9 cellular contexts compared by ENCODE assay signal in the genomic region with DNA sequence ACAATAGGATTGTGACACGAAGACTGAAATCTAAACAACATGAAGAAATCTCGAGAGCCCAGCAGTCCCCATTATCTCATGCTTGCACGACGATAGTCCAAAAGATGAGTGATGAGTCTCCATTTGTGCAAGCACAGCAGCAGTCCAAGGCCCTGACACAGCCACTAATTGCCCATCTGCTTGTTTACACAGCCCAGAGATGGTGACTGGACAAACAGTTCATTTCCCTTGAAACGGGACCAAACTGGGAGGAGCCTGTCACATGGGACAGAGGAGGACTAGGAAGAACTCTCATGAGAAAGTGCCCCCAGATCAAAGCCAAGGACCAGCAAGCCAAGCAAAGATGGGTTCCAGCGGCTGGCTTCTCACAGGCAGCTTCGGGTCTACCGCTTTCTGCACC.
DNase-seq lines count a peak whose midpoint lies in the region; ATAC-seq and TF ChIP-seq lines count a peak whose summit lies in the region.
"Had no signal": no experiment of that assay in that cellular context is flagged by ENCODE, and none has a peak within 500 bp of the region (broad histone marks: within the 10 kb centered on the region; RNA-seq: fewer than 3 reads in every experiment).

No MANE protein-coding gene starts in this region.

- H3K4me1 Mint-ChIP-seq in CD8-positive, alpha-beta T cell (ENCODE audit: low read depth): no peaks in the 10 kb centered on the region

- no peak overlapping the region for H3K4me3 Mint-ChIP-seq in CD8-positive, alpha-beta T cell

- POLR2A ChIA-PET in CD8-positive, alpha-beta T cell (lab: Charles Lee): no interaction called here
- POLR2A ChIA-PET in PC-9 (lab: Charles Lee; ENCODE audit: unreplicated experiment): interaction anchor here (0.5 to 0.7 kb wide), 2 partner anchors 108 to 151 kb away, joined by 3 read pairs; no protein-coding TSS in a partner anchor

- intact Hi-C loops in CD8-positive, alpha-beta T cell (cut with DNase I, micrococcal nuclease): no loop called here
- intact Hi-C loops in PC-9 (cut with micrococcal nuclease; ENCODE audit: unreplicated experiment): no loop called here

- H3K9me3 ChIP-seq in smooth muscle cell (replicated peaks; ENCODE audit: low read depth): no peaks in the 10 kb centered on the region
- no peaks in the 10 kb centered on the region for H3K9me3 ChIP-seq in CD8-positive, alpha-beta T cell (ENCODE audit: low read length)
- no peaks in the 10 kb centered on the region for H3K9me3 ChIP-seq in PC-9 (ENCODE audit: insufficient read depth, low read depth)
- H3K9me3 ChIP-seq: ascending aorta had no signal

- H3K4me2 ChIP-seq in smooth muscle cell (peak overlapping the region; percentile 72), PC-9 (no peak overlapping the region)

- H4K20me1 ChIP-seq in smooth muscle cell (ENCODE audit: low read depth) (no peaks in the 10 kb centered on the region), PC-9 (ENCODE audit: insufficient read depth) (no peaks in the 10 kb centered on the region)

- no peaks in the 10 kb centered on the region for H3K36me3 Mint-ChIP-seq in CD8-positive, alpha-beta T cell

- no peaks in the 10 kb centered on the region for H3K36me3 ChIP-seq in smooth muscle cell (ENCODE audit: low read depth)
- H3K36me3 ChIP-seq in CD8-positive, alpha-beta T cell (ENCODE audit: insufficient read depth, low read length): no peaks in the 10 kb centered on the region
- no peaks in the 10 kb centered on the region for H3K36me3 ChIP-seq in PC-9 (ENCODE audit: low read depth)
- H3K36me3 ChIP-seq: ascending aorta had no signal

- H2AFZ ChIP-seq in smooth muscle cell (ENCODE audit: low read depth) (no peak overlapping the region), PC-9 (no peak overlapping the region)

- H3K27ac ChIP-seq in smooth muscle cell (ENCODE audit: low read depth) (peak overlapping the region; percentile 70), PC-9 (no peak overlapping the region)
- no peak overlapping the region for H3K27ac ChIP-seq in CD8-positive, alpha-beta T cell (ENCODE audit: low read depth, low read length)
- H3K27ac ChIP-seq: ascending aorta had no signal

- H3F3A ChIP-seq in smooth muscle cell (ENCODE audit: low read depth) (peaks cover 21% of the 10 kb centered on the region), PC-9 (ENCODE audit: insufficient read depth, low read depth) (no peaks in the 10 kb centered on the region)

- no TSS peak for BruUV-seq in PC-9 (replicated peaks; lab: Mats Ljungman, UMichigan)

- peak; percentile 98 for DNase-seq in HCEC 1CT
- peak; percentile 84 to 89 for DNase-seq in SHP77 (lab: John Stamatoyannopoulos, UW)
- peak; percentile 50 for DNase-seq in glomerular visceral epithelial cell (ENCODE audit: extremely low spot score)
- DNase-seq in smooth muscle cell (lab: John Stamatoyannopoulos, UW; ENCODE audit: unreplicated experiment): no peak
- DNase-seq in CD8-positive, alpha-beta T cell: no peak
- DNase-seq in PC-9: no peak

- H3K27me3 Mint-ChIP-seq in CD8-positive, alpha-beta T cell (ENCODE audit: low read depth): peaks cover 10% of the 10 kb centered on the region

- no peaks in the 10 kb centered on the region for H3K9me3 Mint-ChIP-seq in CD8-positive, alpha-beta T cell

- CTCF ChIA-PET in CD8-positive, alpha-beta T cell (lab: Charles Lee): interaction anchor here (0.8 kb wide), 1 partner anchor 23 kb away, joined by 3 read pairs; no protein-coding TSS in a partner anchor
- CTCF ChIA-PET in PC-9 (lab: Charles Lee): no interaction called here

- H3K9me2 ChIP-seq in PC-9 (ENCODE audit: insufficient read depth): no peaks in the 10 kb centered on the region

- H3K4me1 ChIP-seq in smooth muscle cell (ENCODE audit: low read depth) (peaks cover 14% of the 10 kb centered on the region), PC-9 (replicated peaks; ENCODE audit: insufficient read depth) (no peaks in the 10 kb centered on the region)
- no peaks in the 10 kb centered on the region for H3K4me1 ChIP-seq in CD8-positive, alpha-beta T cell (ENCODE audit: insufficient read depth, low read length)
- H3K4me1 ChIP-seq: ascending aorta had no signal

- H3K79me2 ChIP-seq in smooth muscle cell (ENCODE audit: low read depth): no peaks in the 10 kb centered on the region
- H3K79me2 ChIP-seq in PC-9 (ENCODE audit: low read depth): no peaks in the 10 kb centered on the region

- no peak overlapping the region for H3K27ac Mint-ChIP-seq in CD8-positive, alpha-beta T cell

- H3K4me3 ChIP-seq in smooth muscle cell (no peak overlapping the region), PC-9 (no peak overlapping the region)
- no peak overlapping the region for H3K4me3 ChIP-seq in CD8-positive, alpha-beta T cell (ENCODE audit: low read depth, low read length)
- H3K4me3 ChIP-seq: ascending aorta had no signal

- TF ChIP-seq CTCF in smooth muscle cell (IDR thresholded peaks at IDR 0.05; ENCODE audit: borderline replicate concordance, insufficient read depth, poor library complexity, severe bottlenecking) (no peak), PC-9 (conservative IDR thresholded peaks at IDR 0.05) (no peak)
- TF ChIP-seq CTCF in CD8-positive, alpha-beta T cell (IDR thresholded peaks at IDR 0.05): no peak

- H3K27me3 ChIP-seq in smooth muscle cell (ENCODE audit: low read depth) (no peaks in the 10 kb centered on the region), PC-9 (ENCODE audit: insufficient read depth, low read depth) (no peaks in the 10 kb centered on the region)
- no peaks in the 10 kb centered on the region for H3K27me3 ChIP-seq in CD8-positive, alpha-beta T cell (ENCODE audit: insufficient read depth, low read length)
- H3K27me3 ChIP-seq: ascending aorta had no signal

- no peak overlapping the region for H3K9ac ChIP-seq in smooth muscle cell (ENCODE audit: low read depth)

- WGBS in smooth muscle cell (ENCODE audit: low lambda C conversion rate): 50% methylated on average over 8 of the region's 8 CpGs

- ATAC-seq in CD8-positive, alpha-beta T cell: no peak
- no peak for ATAC-seq in GM21360 (IDR thresholded peaks at IDR 0.05; ENCODE audit: unreplicated experiment)
- ATAC-seq: activated CD4-positive, CD25-positive, alpha-beta regulatory T cell treated with anti-CD3 and anti-CD28 coated beads, Interleukin-2, amount 50 U/mL, for 24 hours had no signal

Comparison
In these comparisons a context has a peak if more than half of its experiments do, and no peak if none do; other contexts are left out.
1. DNase-seq: peak in HCEC 1CT (single experiment), SHP77 (2 of 2) and glomerular visceral epithelial cell (single experiment); none in smooth muscle cell (single experiment), CD8-positive, alpha-beta T cell (0 of 7) and PC-9 (0 of 2).